In the genomic region with DNA sequence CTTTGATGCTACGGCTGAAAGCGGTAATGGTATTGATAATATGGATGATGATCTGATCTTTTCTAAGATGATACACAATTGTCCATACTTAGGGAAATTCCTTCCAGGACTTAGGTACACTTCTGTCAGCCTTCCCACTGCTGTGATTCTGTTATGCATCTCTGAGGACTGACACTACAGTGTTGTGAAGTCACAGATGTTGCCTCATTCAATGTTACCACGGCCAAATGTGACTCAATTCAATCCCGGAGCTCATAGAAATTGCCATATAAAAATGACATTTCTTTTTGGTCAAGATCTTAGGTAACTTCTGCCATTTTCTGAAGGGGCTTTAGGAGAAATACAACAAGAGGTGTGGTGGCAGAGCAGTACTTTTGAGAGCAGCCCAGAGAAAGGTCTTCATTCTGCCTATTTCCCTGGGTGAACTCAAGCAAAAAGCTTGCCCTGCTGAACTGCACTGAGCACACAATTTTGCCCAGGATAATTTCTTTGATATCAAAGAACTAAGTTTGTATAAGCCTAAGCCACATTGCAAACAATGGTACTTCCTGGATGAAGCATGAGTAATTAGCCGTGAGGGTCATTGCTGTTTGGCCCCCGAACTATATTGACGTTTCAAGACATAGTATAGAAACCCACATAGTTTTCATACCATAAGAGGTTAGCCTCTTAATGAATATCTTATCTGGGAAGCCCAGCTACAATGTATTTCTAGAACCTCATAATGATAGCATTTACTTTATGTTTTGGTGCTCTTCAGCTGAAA, we compare ENCODE assay signal across 23 cellular contexts.
DNase-seq lines count a peak whose midpoint lies in the region; ATAC-seq, FAIRE-seq and TF ChIP-seq lines count a peak whose summit lies in the region.
"Had no signal": no experiment of that assay in that cellular context is flagged by ENCODE, and none has a peak within 500 bp of the region (broad histone marks: within the 10 kb centered on the region; RNA-seq: fewer than 3 reads in every experiment).

No MANE protein-coding gene starts in this region.

- intact Hi-C loops in adrenal gland (cut with DNase I), result no loop called here
- intact Hi-C loops in activated naive CD4-positive, alpha-beta T cell treated with anti-CD3 and anti-CD28 coated beads for 36 hours (cut with micrococcal nuclease), result no loop called here

- no peaks in the 10 kb centered on the region for H3K27me3 Mint-ChIP-seq in mesothelial cell of epicardium (ENCODE audit: low read depth)
- H3K27me3 Mint-ChIP-seq in activated naive CD4-positive, alpha-beta T cell treated with anti-CD3 and anti-CD28 coated beads for 36 hours (ENCODE audit: low read depth), result peaks cover 2% of the 10 kb centered on the region
- H3K27me3 Mint-ChIP-seq: dendritic cell treated with granulocyte-macrophage colony-stimulating factor and Interleukin-4, amounts not matched to agents 40 ng/mL and 50 ng/mL, for 4 days had no signal

- no peak for ATAC-seq in HG03045 (IDR thresholded peaks at IDR 0.05; ENCODE audit: unreplicated experiment)
- ATAC-seq: activated CD8-positive, alpha-beta T cell treated with anti-CD3 and anti-CD28 coated beads, Interleukin-2, amount 10 ng/mL, durations not matched to agents 7 days and 5 days; CD8-positive, alpha-beta T cell; left lung had no signal

- DNase-seq in AG10803 (ENCODE audit: low read depth), result peak; percentile 38
- DNase-seq in M059J (ENCODE audit: low read depth), result peak; percentile 62
- peak; percentile 17 to 70 for DNase-seq in cardiac fibroblast (ENCODE audit: low read depth in 2 of 2)
- DNase-seq in mesothelial cell of epicardium (ENCODE audit: low spot score in 2 of 2, unreplicated experiment in 2 of 2), result no peak
- DNase-seq in D721Med (ENCODE audit: insufficient read length, low spot score), result no peak
- no peak for DNase-seq in adrenal gland
- no peak for DNase-seq in activated naive CD4-positive, alpha-beta T cell treated with anti-CD3 and anti-CD28 coated beads for 36 hours
- DNase-seq: activated B cell treated with CpG ODN at 0.5 μM for 24 hours; activated CD8-positive, alpha-beta T cell treated with anti-CD3 and anti-CD28 coated beads, Interleukin-2, amount 10 ng/mL, durations not matched to agents 7 days and 5 days; activated naive CD4-positive, alpha-beta T cell treated with anti-CD3 and anti-CD28 coated beads, Interleukin-2, amount 50 U/mL, for 16 hours; activated T-cell treated with anti-CD3 and anti-CD28 coated beads, Interleukin-2, amount 50 U/mL, for 48 hours; CD8-positive, alpha-beta T cell; DMS79; glutamatergic neuron; left lung; NCI-H1417 treated with DMSO at 0.1 percent for 48 hours; retina; stimulated activated CD4-positive, alpha-beta T cell treated with anti-CD3 and anti-CD28 coated beads, Interleukin-15, amount 100 ng/mL, for 24 hours; T-helper 9 cell had no signal

- CTCF ChIA-PET in activated naive CD4-positive, alpha-beta T cell treated with anti-CD3 and anti-CD28 coated beads for 36 hours (lab: Charles Lee), result no interaction called here

- no peak for TF ChIP-seq CTCF in AG10803 (conservative IDR thresholded peaks at IDR 0.05; ENCODE audit: low read length)
- no peak for TF ChIP-seq CTCF in cardiac fibroblast (IDR thresholded peaks at IDR 0.05; ENCODE audit: low read depth, low read length)
- no peak for TF ChIP-seq CTCF in mesothelial cell of epicardium (IDR thresholded peaks at IDR 0.05; ENCODE audit: unreplicated experiment)
- no peak for TF ChIP-seq CTCF in D721Med (IDR thresholded peaks at IDR 0.05; ENCODE audit: insufficient read depth, missing control alignments)
- TF ChIP-seq CTCF in adrenal gland (IDR thresholded peaks at IDR 0.05), result no peak

- peak overlapping the region; percentile 4 for H3K4me3 Mint-ChIP-seq in mesothelial cell of epicardium
- no peak overlapping the region for H3K4me3 Mint-ChIP-seq in activated naive CD4-positive, alpha-beta T cell treated with anti-CD3 and anti-CD28 coated beads for 36 hours
- H3K4me3 Mint-ChIP-seq: activated B cell treated with CpG ODN at 0.5 μM for 24 hours; activated CD8-positive, alpha-beta T cell treated with anti-CD3 and anti-CD28 coated beads, Interleukin-2, amount 10 ng/mL, durations not matched to agents 7 days and 5 days; brain; CD8-positive, alpha-beta T cell; dendritic cell treated with granulocyte-macrophage colony-stimulating factor and Interleukin-4, amounts not matched to agents 40 ng/mL and 50 ng/mL, for 4 days had no signal

- FAIRE-seq in D721Med (lab: Jason Lieb, UNC), result no peak

- H3K9me3 Mint-ChIP-seq in mesothelial cell of epicardium, result peaks cover 4% of the 10 kb centered on the region
- no peaks in the 10 kb centered on the region for H3K9me3 Mint-ChIP-seq in activated naive CD4-positive, alpha-beta T cell treated with anti-CD3 and anti-CD28 coated beads for 36 hours
- H3K9me3 Mint-ChIP-seq: activated B cell treated with CpG ODN at 0.5 μM for 24 hours; brain; CD8-positive, alpha-beta T cell had no signal

- whole genome bisulfite sequencing in adrenal gland, 4 donors, result 81 to 89% (median 85%) methylated on average over 7 of the region's 7 CpGs

- H3K9me3 ChIP-seq in adrenal gland (replicated peaks in 1 of 3), result no peaks in the 10 kb centered on the region
- H3K9me3 ChIP-seq: left lung, suprapubic skin had no signal

- H3K36me3 ChIP-seq in adrenal gland (replicated peaks in 1 of 2), result no peaks in the 10 kb centered on the region
- H3K36me3 ChIP-seq: left lung, suprapubic skin had no signal

- no peak for TF ChIP-seq POLR2A in adrenal gland (IDR thresholded peaks at IDR 0.05)

- no peaks in the 10 kb centered on the region for H3K27me3 ChIP-seq in adrenal gland
- H3K27me3 ChIP-seq: left lung, suprapubic skin had no signal

- peak overlapping the region; percentile 89 for H3K27ac Mint-ChIP-seq in mesothelial cell of epicardium
- no peak overlapping the region for H3K27ac Mint-ChIP-seq in activated naive CD4-positive, alpha-beta T cell treated with anti-CD3 and anti-CD28 coated beads for 36 hours
- H3K27ac Mint-ChIP-seq: activated B cell treated with CpG ODN at 0.5 μM for 24 hours; activated CD8-positive, alpha-beta T cell treated with anti-CD3 and anti-CD28 coated beads, Interleukin-2, amount 10 ng/mL, durations not matched to agents 7 days and 5 days; CD8-positive, alpha-beta T cell; dendritic cell treated with granulocyte-macrophage colony-stimulating factor and Interleukin-4, amounts not matched to agents 40 ng/mL and 50 ng/mL, for 4 days had no signal

- H3K4me1 Mint-ChIP-seq in mesothelial cell of epicardium, result peaks cover 59% of the 10 kb centered on the region
- no peaks in the 10 kb centered on the region for H3K4me1 Mint-ChIP-seq in activated naive CD4-positive, alpha-beta T cell treated with anti-CD3 and anti-CD28 coated beads for 36 hours (ENCODE audit: low read depth)
- H3K4me1 Mint-ChIP-seq: activated B cell treated with CpG ODN at 0.5 μM for 24 hours had no signal

- no peaks in the 10 kb centered on the region for H3K36me3 Mint-ChIP-seq in mesothelial cell of epicardium
- no peaks in the 10 kb centered on the region for H3K36me3 Mint-ChIP-seq in activated naive CD4-positive, alpha-beta T cell treated with anti-CD3 and anti-CD28 coated beads for 36 hours (ENCODE audit: low read depth)
- H3K36me3 Mint-ChIP-seq: brain; CD8-positive, alpha-beta T cell had no signal

- no peaks in the 10 kb centered on the region for H3K4me1 ChIP-seq in adrenal gland (replicated peaks in 1 of 2)
- H3K4me1 ChIP-seq: suprapubic skin had no signal

- H3K4me3 ChIP-seq in AG10803 (ENCODE audit: low read length), result no peak overlapping the region
- no peak overlapping the region for H3K4me3 ChIP-seq in cardiac fibroblast (replicated peaks in 1 of 2; ENCODE audit: low read depth in 2 of 2, low read length in 2 of 2)
- H3K4me3 ChIP-seq in adrenal gland, result no peak overlapping the region
- H3K4me3 ChIP-seq: left lung, suprapubic skin had no signal

- no peak overlapping the region for H3K27ac ChIP-seq in adrenal gland
- H3K27ac ChIP-seq: left lung, suprapubic skin had no signal

Comparison
In these comparisons a context has a peak if more than half of its experiments do, and no peak if none do; other contexts are left out.
1. DNase-seq: peak in AG10803 (single experiment), M059J (single experiment) and cardiac fibroblast (2 of 2); none in mesothelial cell of epicardium (0 of 2), D721Med (single experiment), adrenal gland (0 of 7) and activated naive CD4-positive, alpha-beta T cell treated with anti-CD3 and anti-CD28 coated beads for 36 hours (single experiment).